1 cellular context compared by ENCODE assay signal in genomic region chr19:44737238-44738160, GRCh38.
TF ChIP-seq lines count a peak whose summit lies in the region.

No MANE protein-coding gene starts in this region.

TF ChIP-seq in H1, 55 proteins besides CTCF, POLR2A, EP300 and RAD21 (continued from another document):
- TF ChIP-seq POU5F1 (IDR thresholded peaks at IDR 0.05; ENCODE audit: low read depth, low read length) (no peak), RNF2 (IDR thresholded peaks at IDR 0.05; ENCODE audit: borderline replicate concordance, low read depth, low read length, missing control alignments, poor library complexity, severe bottlenecking) (no peak)
